1 cellular context compared by ENCODE assay signal in the genomic region with DNA sequence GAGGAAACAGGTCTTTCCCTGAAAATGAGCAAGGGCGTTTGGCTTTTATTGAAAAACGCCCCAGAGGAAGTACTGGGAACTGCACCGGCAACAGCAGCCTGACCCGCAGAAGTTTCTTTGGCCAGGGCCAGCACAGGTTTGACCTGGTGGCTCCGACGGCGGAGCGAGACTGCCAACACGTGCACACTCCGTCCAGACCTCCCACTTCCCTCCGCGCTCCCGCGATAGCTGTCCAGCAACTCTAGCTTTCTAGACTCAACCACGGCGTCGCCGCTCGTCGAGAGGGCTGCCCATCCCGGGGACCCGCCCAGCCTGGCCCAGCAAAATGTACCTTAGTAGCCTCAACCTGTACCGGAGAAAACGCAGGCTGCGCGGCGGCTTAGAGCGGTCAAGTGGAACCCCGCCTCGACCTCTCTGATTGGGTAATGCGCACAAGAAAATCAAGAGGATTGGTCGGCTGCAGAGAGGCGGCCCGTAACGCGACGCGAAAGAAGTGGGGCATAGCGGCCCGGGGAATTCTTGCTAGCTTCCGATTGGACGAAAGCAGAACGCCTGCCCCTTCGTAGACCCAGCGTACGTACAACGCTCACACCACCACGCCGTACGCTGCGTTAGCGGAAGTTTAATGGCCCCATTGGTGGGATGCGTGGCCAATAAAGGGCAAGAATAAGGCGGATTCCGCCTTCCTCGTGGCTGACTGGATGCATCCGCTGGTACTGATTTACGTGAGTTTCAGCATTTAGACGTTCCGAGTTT.
TF ChIP-seq lines count a peak whose summit lies in the region.

A gene with protein sequence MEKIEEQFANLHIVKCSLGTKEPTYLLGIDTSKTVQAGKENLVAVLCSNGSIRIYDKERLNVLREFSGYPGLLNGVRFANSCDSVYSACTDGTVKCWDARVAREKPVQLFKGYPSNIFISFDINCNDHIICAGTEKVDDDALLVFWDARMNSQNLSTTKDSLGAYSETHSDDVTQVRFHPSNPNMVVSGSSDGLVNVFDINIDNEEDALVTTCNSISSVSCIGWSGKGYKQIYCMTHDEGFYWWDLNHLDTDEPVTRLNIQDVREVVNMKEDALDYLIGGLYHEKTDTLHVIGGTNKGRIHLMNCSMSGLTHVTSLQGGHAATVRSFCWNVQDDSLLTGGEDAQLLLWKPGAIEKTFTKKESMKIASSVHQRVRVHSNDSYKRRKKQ (minus strand): TSS at position 399 of the 756 bp plus-strand sequence. CDS start 41,929 bp downstream, outside the sequence.

TF ChIP-seq in A549, 52 proteins besides CTCF, POLR2A, EP300 and RAD21 (continued from another document):
- TF ChIP-seq BHLHE40 (IDR thresholded peaks at IDR 0.05; ENCODE audit: low read depth, low read length) (peak; percentile 79), CHD2 (IDR thresholded peaks at IDR 0.05; ENCODE audit: low read length, partially characterized antibody) (peak; percentile 82), SMC3 (IDR thresholded peaks at IDR 0.05) (peak; percentile 27; the same call in 2 of the 3 replicates), RARB (CRISPR knock-in tag; IDR thresholded peaks at IDR 0.05) (no peak; the same call in 1 of the 2 replicates), NPAS2 (CRISPR knock-in tag; IDR thresholded peaks at IDR 0.05; ENCODE audit: borderline replicate concordance) (peak; percentile 59; the same call in 1 of the 2 replicates), POLR2AphosphoS2 (conservative IDR thresholded peaks at IDR 0.05; ENCODE audit: low read length) (no peak), PHF8 (IDR thresholded peaks at IDR 0.05; ENCODE audit: borderline replicate concordance, low read depth) (peak; percentile 66; the same call in 1 of the 2 replicates), TFCP2L1 (CRISPR knock-in tag; IDR thresholded peaks at IDR 0.05) (peak; percentile 79; the same call in 1 of the 2 replicates), RFX5 (IDR thresholded peaks at IDR 0.05) (peak; percentile 83), MAFK (IDR thresholded peaks at IDR 0.05; ENCODE audit: partially characterized antibody) (peak; percentile 25), NFE2L2 (conservative IDR thresholded peaks at IDR 0.05; ENCODE audit: low read length) (no peak), HOXB5 (CRISPR knock-in tag; IDR thresholded peaks at IDR 0.05) (peak; percentile 82)
- TF ChIP-seq, protein P1, sequence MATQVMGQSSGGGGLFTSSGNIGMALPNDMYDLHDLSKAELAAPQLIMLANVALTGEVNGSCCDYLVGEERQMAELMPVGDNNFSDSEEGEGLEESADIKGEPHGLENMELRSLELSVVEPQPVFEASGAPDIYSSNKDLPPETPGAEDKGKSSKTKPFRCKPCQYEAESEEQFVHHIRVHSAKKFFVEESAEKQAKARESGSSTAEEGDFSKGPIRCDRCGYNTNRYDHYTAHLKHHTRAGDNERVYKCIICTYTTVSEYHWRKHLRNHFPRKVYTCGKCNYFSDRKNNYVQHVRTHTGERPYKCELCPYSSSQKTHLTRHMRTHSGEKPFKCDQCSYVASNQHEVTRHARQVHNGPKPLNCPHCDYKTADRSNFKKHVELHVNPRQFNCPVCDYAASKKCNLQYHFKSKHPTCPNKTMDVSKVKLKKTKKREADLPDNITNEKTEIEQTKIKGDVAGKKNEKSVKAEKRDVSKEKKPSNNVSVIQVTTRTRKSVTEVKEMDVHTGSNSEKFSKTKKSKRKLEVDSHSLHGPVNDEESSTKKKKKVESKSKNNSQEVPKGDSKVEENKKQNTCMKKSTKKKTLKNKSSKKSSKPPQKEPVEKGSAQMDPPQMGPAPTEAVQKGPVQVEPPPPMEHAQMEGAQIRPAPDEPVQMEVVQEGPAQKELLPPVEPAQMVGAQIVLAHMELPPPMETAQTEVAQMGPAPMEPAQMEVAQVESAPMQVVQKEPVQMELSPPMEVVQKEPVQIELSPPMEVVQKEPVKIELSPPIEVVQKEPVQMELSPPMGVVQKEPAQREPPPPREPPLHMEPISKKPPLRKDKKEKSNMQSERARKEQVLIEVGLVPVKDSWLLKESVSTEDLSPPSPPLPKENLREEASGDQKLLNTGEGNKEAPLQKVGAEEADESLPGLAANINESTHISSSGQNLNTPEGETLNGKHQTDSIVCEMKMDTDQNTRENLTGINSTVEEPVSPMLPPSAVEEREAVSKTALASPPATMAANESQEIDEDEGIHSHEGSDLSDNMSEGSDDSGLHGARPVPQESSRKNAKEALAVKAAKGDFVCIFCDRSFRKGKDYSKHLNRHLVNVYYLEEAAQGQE (IDR thresholded peaks at IDR 0.05): peak; percentile 73
- TF ChIP-seq, protein P2, sequence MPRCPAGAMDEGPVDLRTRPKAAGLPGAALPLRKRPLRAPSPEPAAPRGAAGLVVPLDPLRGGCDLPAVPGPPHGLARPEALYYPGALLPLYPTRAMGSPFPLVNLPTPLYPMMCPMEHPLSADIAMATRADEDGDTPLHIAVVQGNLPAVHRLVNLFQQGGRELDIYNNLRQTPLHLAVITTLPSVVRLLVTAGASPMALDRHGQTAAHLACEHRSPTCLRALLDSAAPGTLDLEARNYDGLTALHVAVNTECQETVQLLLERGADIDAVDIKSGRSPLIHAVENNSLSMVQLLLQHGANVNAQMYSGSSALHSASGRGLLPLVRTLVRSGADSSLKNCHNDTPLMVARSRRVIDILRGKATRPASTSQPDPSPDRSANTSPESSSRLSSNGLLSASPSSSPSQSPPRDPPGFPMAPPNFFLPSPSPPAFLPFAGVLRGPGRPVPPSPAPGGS (IDR thresholded peaks at IDR 0.05): no peak; the same call in 2 of the 3 replicates
- TF ChIP-seq, protein P3, sequence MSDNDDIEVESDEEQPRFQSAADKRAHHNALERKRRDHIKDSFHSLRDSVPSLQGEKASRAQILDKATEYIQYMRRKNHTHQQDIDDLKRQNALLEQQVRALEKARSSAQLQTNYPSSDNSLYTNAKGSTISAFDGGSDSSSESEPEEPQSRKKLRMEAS (IDR thresholded peaks at IDR 0.05): peak; percentile 98
- TF ChIP-seq, protein P4, sequence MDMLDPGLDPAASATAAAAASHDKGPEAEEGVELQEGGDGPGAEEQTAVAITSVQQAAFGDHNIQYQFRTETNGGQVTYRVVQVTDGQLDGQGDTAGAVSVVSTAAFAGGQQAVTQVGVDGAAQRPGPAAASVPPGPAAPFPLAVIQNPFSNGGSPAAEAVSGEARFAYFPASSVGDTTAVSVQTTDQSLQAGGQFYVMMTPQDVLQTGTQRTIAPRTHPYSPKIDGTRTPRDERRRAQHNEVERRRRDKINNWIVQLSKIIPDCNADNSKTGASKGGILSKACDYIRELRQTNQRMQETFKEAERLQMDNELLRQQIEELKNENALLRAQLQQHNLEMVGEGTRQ (IDR thresholded peaks at IDR 0.05): peak; percentile 72
TF ChIP-seq in A549: peak in this region for 19.
